ENCODE assay signal across 1 cellular context in genomic region chr2:219570924-219571310, GRCh38.
TF ChIP-seq lines count a peak whose summit lies in the region.

No MANE protein-coding gene starts in this region.

TF ChIP-seq in IMR-90, 13 proteins besides CTCF, POLR2A, EP300 and RAD21:
- TF ChIP-seq MXI1 (IDR thresholded peaks at IDR 0.05; ENCODE audit: borderline replicate concordance, low read depth, low read length) (0 out of 2 replicates have a peak, but pooled peaks have one; percentile 14), MAFK (IDR thresholded peaks at IDR 0.05; ENCODE audit: low read depth, low read length) (no peak)
